In genomic region chr6:118903134-118903533, GRCh38 we compare ENCODE assay signal across 19 cellular contexts. TPM values are rescaled to one million over a fixed set of nuclear protein-coding genes. Genes with fewer than 3 reads are reported as not detected.
DNase-seq lines count a peak whose midpoint lies in the region; ATAC-seq and TF ChIP-seq lines count a peak whose summit lies in the region.
"Had no signal": no experiment of that assay in that cellular context is flagged by ENCODE, and none has a peak within 500 bp of the region (broad histone marks: within the 10 kb centered on the region; RNA-seq: fewer than 3 reads in every experiment).

No MANE protein-coding gene starts in this region.

- no peak for TF ChIP-seq POLR2A in vagina (IDR thresholded peaks at IDR 0.05)

- peaks cover 79% of the 10 kb centered on the region for H3K4me1 Mint-ChIP-seq in activated naive CD4-positive, alpha-beta T cell treated with anti-CD3 and anti-CD28 coated beads for 36 hours (ENCODE audit: low read depth)
- H3K4me1 Mint-ChIP-seq in activated naive CD4-positive, alpha-beta T cell treated with anti-CD3 and anti-CD28 coated beads, Interleukin-2, amount 10 ng/mL, durations not matched to agents 7 days and 5 days = peaks cover 66% of the 10 kb centered on the region
- peaks cover 44% of the 10 kb centered on the region for H3K4me1 Mint-ChIP-seq in endodermal cell

- no peaks in the 10 kb centered on the region for H3K9me2 ChIP-seq in SU-DHL-6 (replicated peaks; ENCODE audit: insufficient read depth, low read length)

- 0 out of 2 replicates have a peak overlapping the region, but pooled peaks have one; percentile 8 for H3K27ac ChIP-seq in SU-DHL-6 (ENCODE audit: low read depth, low read length)
- no peak overlapping the region for H3K27ac ChIP-seq in endodermal cell (ENCODE audit: low read depth, low read length)
- peak overlapping the region; percentile 93 for H3K27ac ChIP-seq in smooth muscle cell (ENCODE audit: low read depth)
- no peak overlapping the region for H3K27ac ChIP-seq in vagina
- H3K27ac ChIP-seq: esophagus muscularis mucosa, upper lobe of right lung had no signal

- H3K9me3 ChIP-seq in SU-DHL-6 (ENCODE audit: insufficient read depth, low read length) (no peaks in the 10 kb centered on the region), endodermal cell (ENCODE audit: control insufficient read depth, low read length) (no peaks in the 10 kb centered on the region), smooth muscle cell (replicated peaks; ENCODE audit: low read depth) (no peaks in the 10 kb centered on the region), vagina (no peaks in the 10 kb centered on the region)
- H3K9me3 ChIP-seq: ascending aorta, esophagus muscularis mucosa, upper lobe of right lung had no signal

- H3K36me3 Mint-ChIP-seq in activated naive CD4-positive, alpha-beta T cell treated with anti-CD3 and anti-CD28 coated beads for 36 hours (ENCODE audit: low read depth) = peaks cover 45% of the 10 kb centered on the region
- H3K36me3 Mint-ChIP-seq in activated naive CD4-positive, alpha-beta T cell treated with anti-CD3 and anti-CD28 coated beads, Interleukin-2, amount 10 ng/mL, durations not matched to agents 7 days and 5 days = peaks cover 76% of the 10 kb centered on the region
- peaks cover 76% of the 10 kb centered on the region for H3K36me3 Mint-ChIP-seq in endodermal cell (ENCODE audit: low read depth)

- CTCF ChIA-PET in activated naive CD4-positive, alpha-beta T cell treated with anti-CD3 and anti-CD28 coated beads for 36 hours (lab: Charles Lee) = interaction anchor here (1.1 kb wide), 1 partner anchor 297 kb away, joined by 3 read pairs; no protein-coding TSS in a partner anchor
- CTCF ChIA-PET in activated naive CD4-positive, alpha-beta T cell treated with anti-CD3 and anti-CD28 coated beads, Interleukin-2, amount 10 ng/mL, durations not matched to agents 7 days and 5 days (lab: Charles Lee) = interaction anchor here (1.2 kb wide), 1 partner anchor 20 kb away, joined by 4 read pairs; no protein-coding TSS in a partner anchor

- no peak for ATAC-seq in GM21825 (IDR thresholded peaks at IDR 0.05; ENCODE audit: unreplicated experiment)
- ATAC-seq: HepG2; stimulated activated naive B cell treated with anti-CD40 and anti-IgM and Interleukin-4, amounts not matched to agents 10 μg/mL and 1 μg/mL and 100 μg/mL, for 72 hours; upper lobe of right lung had no signal

- H3K9me3 Mint-ChIP-seq in activated naive CD4-positive, alpha-beta T cell treated with anti-CD3 and anti-CD28 coated beads for 36 hours = no peaks in the 10 kb centered on the region
- no peaks in the 10 kb centered on the region for H3K9me3 Mint-ChIP-seq in activated naive CD4-positive, alpha-beta T cell treated with anti-CD3 and anti-CD28 coated beads, Interleukin-2, amount 10 ng/mL, durations not matched to agents 7 days and 5 days
- H3K9me3 Mint-ChIP-seq in endodermal cell = no peaks in the 10 kb centered on the region
- H3K9me3 Mint-ChIP-seq: dendritic cell treated with granulocyte-macrophage colony-stimulating factor and Interleukin-4, amounts not matched to agents 40 ng/mL and 50 ng/mL, for 4 days; stimulated activated naive B cell treated with anti-CD40 and anti-IgM and Interleukin-4, amounts not matched to agents 10 μg/mL and 1 μg/mL and 100 μg/mL, for 72 hours had no signal

- H3K27ac Mint-ChIP-seq in activated naive CD4-positive, alpha-beta T cell treated with anti-CD3 and anti-CD28 coated beads for 36 hours = peak overlapping the region; percentile 38
- H3K27ac Mint-ChIP-seq in activated naive CD4-positive, alpha-beta T cell treated with anti-CD3 and anti-CD28 coated beads, Interleukin-2, amount 10 ng/mL, durations not matched to agents 7 days and 5 days = no peak overlapping the region
- H3K27ac Mint-ChIP-seq in endodermal cell = peak overlapping the region; percentile 16
- H3K27ac Mint-ChIP-seq: dendritic cell treated with granulocyte-macrophage colony-stimulating factor and Interleukin-4, amounts not matched to agents 40 ng/mL and 50 ng/mL, for 4 days; stimulated activated naive B cell treated with anti-CD40 and anti-IgM and Interleukin-4, amounts not matched to agents 10 μg/mL and 1 μg/mL and 100 μg/mL, for 72 hours had no signal

- no peak overlapping the region for H2AFZ ChIP-seq in SU-DHL-6 (ENCODE audit: low read depth, low read length, severe bottlenecking)
- no peak overlapping the region for H2AFZ ChIP-seq in smooth muscle cell (ENCODE audit: low read depth)

- TF ChIP-seq CTCF in SU-DHL-6 (IDR thresholded peaks at IDR 0.05; ENCODE audit: insufficient read depth, low read length, poor library complexity, severe bottlenecking) (no peak), endodermal cell (conservative IDR thresholded peaks at IDR 0.05) (no peak), smooth muscle cell (IDR thresholded peaks at IDR 0.05; ENCODE audit: borderline replicate concordance, insufficient read depth, poor library complexity, severe bottlenecking) (no peak), vagina (IDR thresholded peaks at IDR 0.05) (no peak)

- H3K4me1 ChIP-seq in endodermal cell (ENCODE audit: control insufficient read depth, insufficient read depth, low read length) = peaks cover 14% of the 10 kb centered on the region
- peaks cover 24% of the 10 kb centered on the region for H3K4me1 ChIP-seq in smooth muscle cell (ENCODE audit: low read depth)
- peaks cover 41% of the 10 kb centered on the region for H3K4me1 ChIP-seq in vagina
- H3K4me1 ChIP-seq: ascending aorta had no signal

- no peaks in the 10 kb centered on the region; the same call in 1 of the 2 replicates for H4K20me1 ChIP-seq in SU-DHL-6 (ENCODE audit: low read depth, low read length)
- peaks cover 27% of the 10 kb centered on the region for H4K20me1 ChIP-seq in smooth muscle cell (ENCODE audit: low read depth)

- WGBS in endodermal cell (ENCODE audit: insufficient coverage in 1 of 2, insufficient read length in 1 of 2), 2 experiments = 80 to 95% methylated on average over 1 to 2 of the region's 2 CpGs
- WGBS in smooth muscle cell (ENCODE audit: low lambda C conversion rate) = 41% methylated on average over 2 of the region's 2 CpGs

- intact Hi-C loops in activated naive CD4-positive, alpha-beta T cell treated with anti-CD3 and anti-CD28 coated beads for 36 hours (cut with micrococcal nuclease) = no loop called here
- intact Hi-C loops in vagina (cut with DNase I) = no loop called here

- H3K27me3 ChIP-seq in SU-DHL-6 (ENCODE audit: low read length) (no peaks in the 10 kb centered on the region), endodermal cell (ENCODE audit: control insufficient read depth, insufficient read depth, low read length, poor library complexity, severe bottlenecking) (no peaks in the 10 kb centered on the region), smooth muscle cell (ENCODE audit: low read depth) (no peaks in the 10 kb centered on the region), vagina (no peaks in the 10 kb centered on the region)
- H3K27me3 ChIP-seq: ascending aorta, esophagus muscularis mucosa, upper lobe of right lung had no signal

- peaks cover 63% of the 10 kb centered on the region for H3K79me2 ChIP-seq in SU-DHL-6 (ENCODE audit: insufficient read depth, low read length)
- peaks cover 71% of the 10 kb centered on the region for H3K79me2 ChIP-seq in smooth muscle cell (ENCODE audit: low read depth)

- no peak overlapping the region for H3K4me3 Mint-ChIP-seq in activated naive CD4-positive, alpha-beta T cell treated with anti-CD3 and anti-CD28 coated beads for 36 hours
- H3K4me3 Mint-ChIP-seq in activated naive CD4-positive, alpha-beta T cell treated with anti-CD3 and anti-CD28 coated beads, Interleukin-2, amount 10 ng/mL, durations not matched to agents 7 days and 5 days = no peak overlapping the region
- no peak overlapping the region for H3K4me3 Mint-ChIP-seq in endodermal cell
- H3K4me3 Mint-ChIP-seq: dendritic cell treated with granulocyte-macrophage colony-stimulating factor and Interleukin-4, amounts not matched to agents 40 ng/mL and 50 ng/mL, for 4 days; stimulated activated naive B cell treated with anti-CD40 and anti-IgM and Interleukin-4, amounts not matched to agents 10 μg/mL and 1 μg/mL and 100 μg/mL, for 72 hours had no signal

- peaks cover 41% of the 10 kb centered on the region for H3K36me3 ChIP-seq in SU-DHL-6 (ENCODE audit: low read length)
- H3K36me3 ChIP-seq in endodermal cell (ENCODE audit: control insufficient read depth, insufficient read depth, low read length) = peaks cover 92% of the 10 kb centered on the region
- H3K36me3 ChIP-seq in smooth muscle cell (ENCODE audit: low read depth) = peaks cover 22% of the 10 kb centered on the region
- H3K36me3 ChIP-seq in vagina = peaks cover 0 to 26% of the 10 kb centered on the region in 2 donors

- no peak overlapping the region for H3K4me3 ChIP-seq in SU-DHL-6 (ENCODE audit: insufficient read depth, low read length, poor library complexity, severe bottlenecking)
- H3K4me3 ChIP-seq in endodermal cell (ENCODE audit: low read length) = peak overlapping the region; percentile 22
- H3K4me3 ChIP-seq in smooth muscle cell = no peak overlapping the region
- no peak overlapping the region for H3K4me3 ChIP-seq in vagina
- H3K4me3 ChIP-seq: ascending aorta, esophagus muscularis mucosa, upper lobe of right lung had no signal

- DNase-seq in activated naive CD4-positive, alpha-beta T cell treated with anti-CD3 and anti-CD28 coated beads for 36 hours = no peak
- DNase-seq in activated naive CD4-positive, alpha-beta T cell treated with anti-CD3 and anti-CD28 coated beads, Interleukin-2, amount 10 ng/mL, durations not matched to agents 7 days and 5 days = no peak
- DNase-seq in endodermal cell = no peak
- no peak for DNase-seq in smooth muscle cell (lab: John Stamatoyannopoulos, UW; ENCODE audit: unreplicated experiment)
- DNase-seq in HuH-7 (ENCODE audit: low spot score) = no peak
- DNase-seq in vagina (ENCODE audit: extremely low spot score in 2 of 2) = no peak
- DNase-seq: hippocampal formation; NCI-H2171; posterior cingulate gyrus; small intestine; stimulated activated naive B cell treated with anti-CD40 and anti-IgM and Interleukin-4, amounts not matched to agents 10 μg/mL and 1 μg/mL and 100 μg/mL, for 72 hours; T-helper 9 cell; upper lobe of right lung had no signal

- H3F3A ChIP-seq in SU-DHL-6 (ENCODE audit: insufficient read depth) = peaks cover 7% of the 10 kb centered on the region
- H3F3A ChIP-seq in smooth muscle cell (ENCODE audit: low read depth) = no peaks in the 10 kb centered on the region

- H3K4me2 ChIP-seq in SU-DHL-6 (ENCODE audit: low read depth, low read length, poor library complexity, severe bottlenecking) = no peak overlapping the region
- H3K4me2 ChIP-seq in smooth muscle cell = peak overlapping the region; percentile 72

- H3K9ac ChIP-seq in SU-DHL-6 (ENCODE audit: low read length) (no peak overlapping the region), endodermal cell (ENCODE audit: extremely low read depth, low read length, poor library complexity, severe bottlenecking) (no peak overlapping the region), smooth muscle cell (ENCODE audit: low read depth) (peak overlapping the region; percentile 66)

- H3K27me3 Mint-ChIP-seq in activated naive CD4-positive, alpha-beta T cell treated with anti-CD3 and anti-CD28 coated beads for 36 hours (ENCODE audit: low read depth) = no peaks in the 10 kb centered on the region
- H3K27me3 Mint-ChIP-seq in activated naive CD4-positive, alpha-beta T cell treated with anti-CD3 and anti-CD28 coated beads, Interleukin-2, amount 10 ng/mL, durations not matched to agents 7 days and 5 days = no peaks in the 10 kb centered on the region
- H3K27me3 Mint-ChIP-seq in endodermal cell (ENCODE audit: insufficient read depth) = no peaks in the 10 kb centered on the region
- H3K27me3 Mint-ChIP-seq: dendritic cell treated with granulocyte-macrophage colony-stimulating factor and Interleukin-4, amounts not matched to agents 40 ng/mL and 50 ng/mL, for 4 days; stimulated activated naive B cell treated with anti-CD40 and anti-IgM and Interleukin-4, amounts not matched to agents 10 μg/mL and 1 μg/mL and 100 μg/mL, for 72 hours had no signal

RNA-seq across cellular contexts. Expression of gene ASF1A, which starts 9.2 kb away (rescaled TPM):
- 10 to 100 TPM; 30.3 to 31.4 TPM for total RNA-seq in activated naive CD4-positive, alpha-beta T cell treated with anti-CD3 and anti-CD28 coated beads for 36 hours
- total RNA-seq in endodermal cell (10 to 100 TPM; 44.5 to 54.9 TPM), smooth muscle cell (33.4 and 35.2 TPM in 2 replicates), vagina (7.9 TPM)
- 33.6 TPM for polyA plus RNA-seq in endodermal cell (2013, experiment 1 of 2)
- polyA plus RNA-seq in endodermal cell (2013, experiment 2 of 2) = 34.8 TPM
- polyA plus RNA-seq in smooth muscle cell = 34.6 and 38.8 TPM in 2 replicates

RNA-seq across cellular contexts. Expression of gene MCM9, which starts 31.8 kb away (rescaled TPM):
- 10 to 100 TPM; 16.3 to 16.4 TPM for total RNA-seq in activated naive CD4-positive, alpha-beta T cell treated with anti-CD3 and anti-CD28 coated beads for 36 hours
- total RNA-seq in endodermal cell (10 to 100 TPM; 17.8 to 21.2 TPM), smooth muscle cell (3.9 and 7.8 TPM in 2 replicates), vagina (25.8 TPM)
- 12.3 TPM for polyA plus RNA-seq in endodermal cell (2013, experiment 1 of 2)
- polyA plus RNA-seq in endodermal cell (2013, experiment 2 of 2) = 11.7 TPM
- polyA plus RNA-seq in smooth muscle cell = 3.8 and 8.1 TPM in 2 replicates

Comparison
In these comparisons a context has a peak if more than half of its experiments do, and no peak if none do; other contexts are left out.
1. H3K27ac ChIP-seq: peak in SU-DHL-6 (single experiment) and smooth muscle cell (single experiment); none in endodermal cell (single experiment) and vagina (single experiment).